Comparison of ENCODE assay signal across 1 cellular context in the genomic region with DNA sequence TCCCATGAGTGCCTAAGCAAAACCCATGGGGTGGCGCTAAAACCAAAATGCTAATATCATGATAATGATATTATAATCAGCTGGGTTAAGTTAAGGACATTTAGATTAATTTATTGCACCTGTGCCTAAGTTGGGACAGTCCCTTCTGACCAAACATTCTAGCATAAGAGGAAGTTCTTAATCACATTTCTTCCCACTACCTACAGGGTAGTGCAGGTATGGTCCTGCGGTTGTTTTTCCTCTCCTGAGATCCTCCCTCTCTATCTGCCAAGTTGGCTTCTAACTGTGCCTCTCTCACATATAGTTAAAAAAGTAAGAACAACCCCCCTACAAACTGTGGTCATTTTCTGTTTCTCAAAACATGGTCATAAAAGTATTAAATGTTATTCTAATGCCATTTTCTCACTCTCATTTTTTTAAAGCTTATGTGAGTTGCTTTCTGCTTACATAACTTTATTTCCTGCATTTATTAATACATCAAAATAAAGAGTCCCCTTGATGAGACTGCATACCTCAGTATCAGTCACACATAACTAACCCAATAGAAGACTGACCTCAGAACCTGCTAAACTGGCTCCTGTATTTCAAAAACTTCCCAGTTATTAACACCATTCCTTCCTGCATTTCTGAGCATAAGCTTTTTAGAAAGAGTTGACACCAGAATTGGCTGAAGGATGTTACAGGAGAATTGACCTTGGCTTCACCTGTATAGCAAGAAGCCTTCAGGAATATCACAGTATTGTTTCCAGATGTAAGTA.
TF ChIP-seq lines count a peak whose summit lies in the region.

No MANE protein-coding gene starts in this region.

TF ChIP-seq in WTC11, 78 proteins besides CTCF, POLR2A, EP300 and RAD21 (continued from another document):
- TF ChIP-seq, protein P1, sequence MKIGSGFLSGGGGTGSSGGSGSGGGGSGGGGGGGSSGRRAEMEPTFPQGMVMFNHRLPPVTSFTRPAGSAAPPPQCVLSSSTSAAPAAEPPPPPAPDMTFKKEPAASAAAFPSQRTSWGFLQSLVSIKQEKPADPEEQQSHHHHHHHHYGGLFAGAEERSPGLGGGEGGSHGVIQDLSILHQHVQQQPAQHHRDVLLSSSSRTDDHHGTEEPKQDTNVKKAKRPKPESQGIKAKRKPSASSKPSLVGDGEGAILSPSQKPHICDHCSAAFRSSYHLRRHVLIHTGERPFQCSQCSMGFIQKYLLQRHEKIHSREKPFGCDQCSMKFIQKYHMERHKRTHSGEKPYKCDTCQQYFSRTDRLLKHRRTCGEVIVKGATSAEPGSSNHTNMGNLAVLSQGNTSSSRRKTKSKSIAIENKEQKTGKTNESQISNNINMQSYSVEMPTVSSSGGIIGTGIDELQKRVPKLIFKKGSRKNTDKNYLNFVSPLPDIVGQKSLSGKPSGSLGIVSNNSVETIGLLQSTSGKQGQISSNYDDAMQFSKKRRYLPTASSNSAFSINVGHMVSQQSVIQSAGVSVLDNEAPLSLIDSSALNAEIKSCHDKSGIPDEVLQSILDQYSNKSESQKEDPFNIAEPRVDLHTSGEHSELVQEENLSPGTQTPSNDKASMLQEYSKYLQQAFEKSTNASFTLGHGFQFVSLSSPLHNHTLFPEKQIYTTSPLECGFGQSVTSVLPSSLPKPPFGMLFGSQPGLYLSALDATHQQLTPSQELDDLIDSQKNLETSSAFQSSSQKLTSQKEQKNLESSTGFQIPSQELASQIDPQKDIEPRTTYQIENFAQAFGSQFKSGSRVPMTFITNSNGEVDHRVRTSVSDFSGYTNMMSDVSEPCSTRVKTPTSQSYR (CRISPR knock-in tag; IDR thresholded peaks at IDR 0.05): no peak
- no peak for TF ChIP-seq NR1H2 (CRISPR knock-in tag; IDR thresholded peaks at IDR 0.05)
- no peak for TF ChIP-seq RORB (CRISPR knock-in tag; IDR thresholded peaks at IDR 0.05)
